16 cellular contexts compared by ENCODE assay signal in genomic region chr16:513950-514349, GRCh38. TPM values are rescaled to one million over a fixed set of nuclear protein-coding genes. Genes with fewer than 3 reads are reported as not detected.
DNase-seq lines count a peak whose midpoint lies in the region; ATAC-seq and TF ChIP-seq lines count a peak whose summit lies in the region.
"Had no signal": no experiment of that assay in that cellular context is flagged by ENCODE, and none has a peak within 500 bp of the region (broad histone marks: within the 10 kb centered on the region; RNA-seq: fewer than 3 reads in every experiment).

No MANE protein-coding gene starts in this region.

- CTCF ChIA-PET in MCF 10A (lab: Yijun Ruan, JAX): interaction anchor here (1.1 kb wide), 1 partner anchor 18 kb away, joined by 4 read pairs; no protein-coding TSS in a partner anchor
- CTCF ChIA-PET in mammary epithelial cell (lab: Charles Lee; ENCODE audit: low non-redundant PET): no interaction called here

- H4K20me1 ChIP-seq in mammary epithelial cell (ENCODE audit: insufficient read depth, low read length): no peaks in the 10 kb centered on the region

- H3K4me2 ChIP-seq in mammary epithelial cell (ENCODE audit: insufficient read depth, low read depth, low read length) (no peak overlapping the region), neuronal stem cell (ENCODE audit: insufficient read depth, low read length, poor library complexity, severe bottlenecking) (no peak overlapping the region)

- H3K9me3 ChIP-seq in mammary epithelial cell (replicated peaks; ENCODE audit: insufficient read depth, low read length): no peaks in the 10 kb centered on the region
- peaks cover 0 to 1% of the 10 kb centered on the region in 2 donors for H3K9me3 ChIP-seq in neuronal stem cell (replicated peaks in 1 of 2; ENCODE audit: control insufficient read depth in 2 of 2, insufficient read depth in 1 of 2, low read depth in 1 of 2, low read length in 2 of 2)

- no peak for ATAC-seq in GM18511 (IDR thresholded peaks at IDR 0.05; ENCODE audit: unreplicated experiment)
- ATAC-seq: HCT116 had no signal

- H4K91ac ChIP-seq in neuronal stem cell (ENCODE audit: low read depth, low read length, poor library complexity): no peak overlapping the region

- no peak overlapping the region for H2BK15ac ChIP-seq in neuronal stem cell (ENCODE audit: low read length)

- no peak overlapping the region for H3K4ac ChIP-seq in neuronal stem cell (ENCODE audit: low read length)

- peak overlapping the region; percentile 82 for H2BK5ac ChIP-seq in neuronal stem cell (ENCODE audit: low read length)

- H3K27me3 Mint-ChIP-seq in MCF 10A (ENCODE audit: insufficient read depth, unreplicated experiment): no peaks in the 10 kb centered on the region
- H3K27me3 Mint-ChIP-seq: CD4-positive, alpha-beta T cell had no signal

- H3K9me3 Mint-ChIP-seq in MCF 10A (ENCODE audit: unreplicated experiment): no peaks in the 10 kb centered on the region
- H3K9me3 Mint-ChIP-seq: CD4-positive, alpha-beta T cell had no signal

- H3K36me3 Mint-ChIP-seq in MCF 10A (ENCODE audit: insufficient read depth, unreplicated experiment): peaks cover 12% of the 10 kb centered on the region

- H3K4me1 Mint-ChIP-seq in MCF 10A (ENCODE audit: insufficient read depth, unreplicated experiment): no peaks in the 10 kb centered on the region

- BruUV-seq in MCF 10A (replicated peaks; lab: Mats Ljungman, UMichigan) (no TSS peak), mammary epithelial cell (replicated peaks; lab: Mats Ljungman, UMichigan) (no TSS peak)

- H3K4me3 ChIP-seq in mammary epithelial cell (replicated peaks in 1 of 3; ENCODE audit: insufficient read depth in 1 of 3, low read depth in 2 of 3, low read length in 3 of 3) (no peak overlapping the region), neuronal stem cell (ENCODE audit: low read length in 2 of 2) (no peak overlapping the region)
- H3K4me3 ChIP-seq: GM23248 had no signal

- no peak for DNase-seq in MCF 10A (ENCODE audit: unreplicated experiment)
- no peak for DNase-seq in mammary epithelial cell
- DNase-seq in caudate nucleus (lab: John Stamatoyannopoulos, UW): no peak
- DNase-seq in neuronal stem cell (ENCODE audit: low spot score): no peak
- DNase-seq in occipital lobe (lab: John Stamatoyannopoulos, UW): no peak
- no peak for DNase-seq in stimulated activated CD4-positive, alpha-beta T cell treated with anti-CD3 and anti-CD28 coated beads, Interleukin-2, amount 100 ng/mL, for 48 hours
- DNase-seq: 8988T; AML-193; C1 segment of cervical spinal cord; Calu3; CD4-positive, alpha-beta T cell; DMS 273 treated with DMSO at 0.1 percent for 48 hours; GM23248 had no signal

- no peak overlapping the region for H3K27ac ChIP-seq in mammary epithelial cell (ENCODE audit: insufficient read depth, low read depth, low read length)
- H3K27ac ChIP-seq in caudate nucleus (ENCODE audit: low read depth, low read length): peak overlapping the region; percentile 23
- H3K27ac ChIP-seq in neuronal stem cell (replicated peaks; ENCODE audit: low read length): no peak overlapping the region
- H3K27ac ChIP-seq: GM23248, HL-60 had no signal

- POLR2A ChIA-PET in MCF 10A (lab: Yijun Ruan, JAX): no interaction called here

- H3K79me1 ChIP-seq in neuronal stem cell (ENCODE audit: low read depth, low read length): peaks cover 11% of the 10 kb centered on the region

- dilution Hi-C loops in mammary epithelial cell (cut with HindIII; ENCODE audit: low sequenced_read_pairs): no loop called here

- H3K4me1 ChIP-seq in mammary epithelial cell (ENCODE audit: insufficient read depth, low read length): no peaks in the 10 kb centered on the region
- H3K4me1 ChIP-seq in neuronal stem cell (ENCODE audit: control insufficient read depth in 2 of 2, insufficient read depth in 1 of 2, low read depth in 1 of 2, low read length in 2 of 2): no peaks in the 10 kb centered on the region

- no peak overlapping the region for H2AK5ac ChIP-seq in neuronal stem cell (ENCODE audit: low read depth, low read length)

- no peaks in the 10 kb centered on the region for H3K79me2 ChIP-seq in mammary epithelial cell (ENCODE audit: insufficient read depth, low read length)

- no peak overlapping the region for H3K23ac ChIP-seq in neuronal stem cell (ENCODE audit: low read depth, low read length, poor library complexity)

- in situ Hi-C loops in mammary epithelial cell (cut with MboI; ENCODE audit: low sequenced_read_pairs in 2 of 2): no loop called here

- H3K36me3 ChIP-seq in mammary epithelial cell (ENCODE audit: insufficient read depth, low read length): no peaks in the 10 kb centered on the region
- peaks cover 36 to 60% of the 10 kb centered on the region in 2 donors for H3K36me3 ChIP-seq in neuronal stem cell (replicated peaks in 1 of 2; ENCODE audit: control insufficient read depth in 2 of 2, insufficient read depth in 2 of 2, low read length in 2 of 2)

- intact Hi-C loops in MCF 10A (cut with micrococcal nuclease): no loop called here
- intact Hi-C loops in mammary epithelial cell (cut with micrococcal nuclease): no loop called here

- H3K4me3 Mint-ChIP-seq in MCF 10A (ENCODE audit: unreplicated experiment): no peak overlapping the region
- H3K4me3 Mint-ChIP-seq: CD4-positive, alpha-beta T cell had no signal

- no peak overlapping the region for H3K18ac ChIP-seq in neuronal stem cell (ENCODE audit: low read length)

- H2BK120ac ChIP-seq in neuronal stem cell (ENCODE audit: low read depth, low read length): no peak overlapping the region

- peak overlapping the region; percentile 63 for H3K27ac Mint-ChIP-seq in MCF 10A (ENCODE audit: low read depth, unreplicated experiment)
- H3K27ac Mint-ChIP-seq: CD4-positive, alpha-beta T cell had no signal

- no peak overlapping the region for H4K8ac ChIP-seq in neuronal stem cell (ENCODE audit: low read depth, low read length)

- H3K9ac ChIP-seq in mammary epithelial cell (ENCODE audit: insufficient read depth, low read length): no peak overlapping the region
- H3K9ac ChIP-seq in neuronal stem cell (ENCODE audit: low read depth, low read length, poor library complexity): no peak overlapping the region
- H3K9ac ChIP-seq: GM23248 had no signal

- TF ChIP-seq CTCF in MCF 10A (IDR thresholded peaks at IDR 0.05; ENCODE audit: unreplicated experiment): no peak
- TF ChIP-seq CTCF in mammary epithelial cell (conservative IDR thresholded peaks at IDR 0.05 in 1 of 2, IDR thresholded peaks at IDR 0.05 in 1 of 2; ENCODE audit: extremely low read depth in 1 of 2, insufficient read depth in 1 of 2, low read depth in 1 of 2, low read length in 2 of 2): no peak

- H3K27me3 ChIP-seq in mammary epithelial cell (ENCODE audit: insufficient read depth, low read length) (no peaks in the 10 kb centered on the region), neuronal stem cell (ENCODE audit: control insufficient read depth in 3 of 3, insufficient read depth in 3 of 3, low read depth in 1 of 3, low read length in 3 of 3) (no peaks in the 10 kb centered on the region)

- 92% methylated on average over 9 of the region's 10 CpGs for WGBS in mammary epithelial cell (ENCODE audit: low coverage, missing lambda C conversion rate)
- no CpG with 5 or more reads among the region's 10 CpGs for WGBS in neuronal stem cell (ENCODE audit: extremely low coverage in 2 of 2, insufficient read length in 2 of 2, insufficient replicate concordance in 1 of 2), 2 donors

- H2AFZ ChIP-seq in mammary epithelial cell (ENCODE audit: low read depth, low read length) (no peak overlapping the region), neuronal stem cell (ENCODE audit: low read length) (no peak overlapping the region)
- H2AFZ ChIP-seq: GM23248 had no signal

- H3K14ac ChIP-seq in neuronal stem cell (ENCODE audit: low read length): no peak overlapping the region

- H2BK12ac ChIP-seq in neuronal stem cell (ENCODE audit: low read length): no peak overlapping the region

RNA-seq across cellular contexts. Expression of gene CAPN15, which starts 13.6 kb away (rescaled TPM):
- total RNA-seq in MCF 10A (2022): 68.2 and 81.1 TPM in 2 replicates
- 10 to 100 TPM; 32.8 to 58.5 TPM for total RNA-seq in mammary epithelial cell
- 18.9 TPM for polyA plus RNA-seq in mammary epithelial cell
- 10.6 TPM for polyA minus RNA-seq in mammary epithelial cell
- 19.7 TPM for polyA plus RNA-seq in neuronal stem cell (2013, experiment 1 of 2)
- polyA plus RNA-seq in neuronal stem cell (2013, experiment 2 of 2): 19.6 TPM
- total RNA-seq in occipital lobe: 10.3 TPM

RNA-seq across cellular contexts. Expression of gene PRR35, which starts 46.2 kb away (rescaled TPM):
- not detected in 2 replicates for total RNA-seq in MCF 10A (2022)
- not detected for total RNA-seq in mammary epithelial cell
- not detected for polyA plus RNA-seq in mammary epithelial cell
- polyA minus RNA-seq in mammary epithelial cell: not detected
- 0.17 TPM for polyA plus RNA-seq in neuronal stem cell (2013, experiment 1 of 2)
- polyA plus RNA-seq in neuronal stem cell (2013, experiment 2 of 2): 0.21 TPM
- total RNA-seq in occipital lobe: not detected
- total RNA-seq: Calu3; CD4-positive, alpha-beta T cell; GM23248 had no signal
- polyA plus RNA-seq: GM23248 had no signal

RNA-seq across cellular contexts. Expression of gene NHLRC4, which starts 52.9 kb away (rescaled TPM):
- total RNA-seq in MCF 10A (2022): not detected in 2 replicates
- under 1 TPM in 1 of 2 donors, not detected in 1; 0.17 TPM for total RNA-seq in mammary epithelial cell
- polyA plus RNA-seq in mammary epithelial cell: 0.06 TPM
- polyA minus RNA-seq in mammary epithelial cell: not detected
- polyA plus RNA-seq in neuronal stem cell (2013, experiment 1 of 2): 0.04 TPM
- 0.04 TPM for polyA plus RNA-seq in neuronal stem cell (2013, experiment 2 of 2)
- 0.31 TPM for total RNA-seq in occipital lobe
- total RNA-seq: Calu3 had no signal

RNA-seq across cellular contexts. Expression of gene PIGQ, which starts 55.8 kb away (rescaled TPM):
- total RNA-seq in MCF 10A (2022) (45.6 and 47.4 TPM in 2 replicates), mammary epithelial cell (10 to 100 TPM; 24.7 to 45.5 TPM), occipital lobe (18.1 TPM)
- 34.6 TPM for polyA plus RNA-seq in mammary epithelial cell
- polyA minus RNA-seq in mammary epithelial cell: 44.1 TPM
- polyA plus RNA-seq in neuronal stem cell (2013, experiment 1 of 2): 23.9 TPM
- polyA plus RNA-seq in neuronal stem cell (2013, experiment 2 of 2): 22.8 TPM
